Comparison of ENCODE assay signal across 1 cellular context in the genomic region with DNA sequence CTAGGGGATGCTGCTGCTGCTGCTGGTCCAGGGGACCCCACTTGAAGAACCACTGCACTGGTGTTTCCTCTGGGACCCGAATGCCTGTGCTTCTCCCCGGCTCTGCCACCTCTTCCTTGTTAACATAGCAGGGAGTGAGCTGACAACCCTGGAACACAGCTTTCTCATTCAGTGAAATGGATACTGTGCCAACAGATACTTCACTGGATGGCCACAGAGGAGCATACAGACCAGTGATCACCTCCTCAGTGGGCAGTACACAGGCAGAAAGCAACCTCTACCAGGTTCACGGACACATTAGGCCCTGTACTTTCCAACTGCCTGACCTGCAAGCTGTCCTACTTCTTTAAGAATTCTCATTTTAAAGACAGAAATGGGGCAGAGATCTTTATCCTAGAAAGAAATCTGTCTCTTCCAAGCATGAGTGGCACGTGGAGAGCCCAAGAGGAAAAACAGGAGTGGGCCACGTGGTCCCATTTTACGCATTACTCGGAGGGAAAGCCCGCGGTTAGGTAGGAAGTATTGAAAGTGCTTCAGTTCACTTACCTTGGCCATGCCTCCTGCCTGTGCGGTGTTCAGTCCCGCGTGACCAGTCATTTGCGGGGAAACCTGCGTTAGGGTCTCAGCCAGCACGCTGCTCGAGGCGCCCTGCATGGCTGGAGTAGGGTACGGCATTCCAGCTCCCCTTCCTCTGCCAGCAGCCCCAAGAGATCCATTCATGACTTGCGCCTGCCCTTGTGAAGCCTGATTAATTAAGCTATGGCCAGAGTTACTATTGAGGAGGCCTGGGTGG.
TF ChIP-seq lines count a peak whose summit lies in the region.

No MANE protein-coding gene starts in this region.

TF ChIP-seq in IMR-90, 13 proteins besides CTCF, POLR2A, EP300 and RAD21:
- no peak for TF ChIP-seq CHD1 (IDR thresholded peaks at IDR 0.05; ENCODE audit: low read depth, low read length)
- no peak for TF ChIP-seq BHLHE40 (IDR thresholded peaks at IDR 0.05; ENCODE audit: low read depth, low read length)
- TF ChIP-seq, protein P1, sequence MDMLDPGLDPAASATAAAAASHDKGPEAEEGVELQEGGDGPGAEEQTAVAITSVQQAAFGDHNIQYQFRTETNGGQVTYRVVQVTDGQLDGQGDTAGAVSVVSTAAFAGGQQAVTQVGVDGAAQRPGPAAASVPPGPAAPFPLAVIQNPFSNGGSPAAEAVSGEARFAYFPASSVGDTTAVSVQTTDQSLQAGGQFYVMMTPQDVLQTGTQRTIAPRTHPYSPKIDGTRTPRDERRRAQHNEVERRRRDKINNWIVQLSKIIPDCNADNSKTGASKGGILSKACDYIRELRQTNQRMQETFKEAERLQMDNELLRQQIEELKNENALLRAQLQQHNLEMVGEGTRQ (IDR thresholded peaks at IDR 0.05; ENCODE audit: low read depth, low read length), result no peak
